26 cellular contexts compared by ENCODE assay signal in genomic region chr1:204920511-204920910, GRCh38. TPM values are rescaled to one million over a fixed set of nuclear protein-coding genes. Genes with fewer than 3 reads are reported as not detected.
"Had no signal": no experiment of that assay in that cellular context is flagged by ENCODE, and none has a peak within 500 bp of the region (broad histone marks: within the 10 kb centered on the region; RNA-seq: fewer than 3 reads in every experiment).

No MANE protein-coding gene starts in this region.

- H3K4me1 ChIP-seq: lower lobe of right lung had no signal

- ATAC-seq: activated CD8-positive, alpha-beta T cell treated with anti-CD3 and anti-CD28 coated beads for 36 hours; body of pancreas; effector memory CD8-positive, alpha-beta T cell; lower lobe of right lung; T-helper 17 cell had no signal

- H3K27ac ChIP-seq: body of pancreas, hepatocyte, lower lobe of right lung, ovary, psoas muscle, suprapubic skin, vagina had no signal

- H3K27me3 Mint-ChIP-seq: activated CD8-positive, alpha-beta T cell treated with anti-CD3 and anti-CD28 coated beads for 36 hours had no signal

- H3K4me3 Mint-ChIP-seq: activated B cell treated with CpG ODN at 0.5 μM for 24 hours; activated CD8-positive, alpha-beta T cell treated with anti-CD3 and anti-CD28 coated beads for 36 hours; activated naive CD8-positive, alpha-beta T cell treated with anti-CD3 and anti-CD28 coated beads, Interleukin-2, amount 10 ng/mL, durations not matched to agents 7 days and 5 days; effector memory CD8-positive, alpha-beta T cell; mesothelial cell of epicardium; nephron; stimulated activated naive CD8-positive, alpha-beta T cell treated with anti-CD3 and anti-CD28 coated beads, Interleukin-15, Interleukin-2, amounts not matched to agents 100 ng/mL and 50 ng/mL, for 24 hours; T-helper 17 cell had no signal

- FAIRE-seq: islet of Langerhans, small intestine had no signal

- H3K4me3 ChIP-seq: body of pancreas, hepatocyte, lower lobe of right lung, ovary, psoas muscle, suprapubic skin, vagina had no signal

- DNase-seq: activated B cell treated with CpG ODN at 0.5 μM for 24 hours; activated CD4-positive, alpha-beta T cell treated with anti-CD3 and anti-CD28 coated beads for 4 hours; activated CD8-positive, alpha-beta T cell treated with anti-CD3 and anti-CD28 coated beads for 36 hours; activated naive CD4-positive, alpha-beta T cell treated with Interleukin-2 at 50 U/mL for 16 hours; activated naive CD8-positive, alpha-beta T cell treated with anti-CD3 and anti-CD28 coated beads, Interleukin-2, amount 10 ng/mL, durations not matched to agents 7 days and 5 days; activated T-cell treated with anti-CD3 and anti-CD28 coated beads, Interleukin-2, amount 50 U/mL, for 1 hour; amygdala; effector memory CD8-positive, alpha-beta T cell; lower lobe of right lung; ovary; psoas muscle; right cardiac atrium; small intestine; stimulated activated CD4-positive, alpha-beta T cell treated with anti-CD3 and anti-CD28 coated beads, Interleukin-15, amount 100 ng/mL, for 24 hours; stimulated activated CD4-positive, alpha-beta T cell treated with anti-CD3 and anti-CD28 coated beads, Interleukin-2, amount 100 ng/mL, for 48 hours; T-helper 17 cell; trophoblast cell had no signal

- H3K4me1 Mint-ChIP-seq: activated B cell treated with CpG ODN at 0.5 μM for 24 hours; activated naive CD8-positive, alpha-beta T cell treated with anti-CD3 and anti-CD28 coated beads, Interleukin-2, amount 10 ng/mL, durations not matched to agents 7 days and 5 days had no signal

- H3K9me3 Mint-ChIP-seq: activated B cell treated with CpG ODN at 0.5 μM for 24 hours; activated CD8-positive, alpha-beta T cell treated with anti-CD3 and anti-CD28 coated beads for 36 hours; activated naive CD8-positive, alpha-beta T cell treated with anti-CD3 and anti-CD28 coated beads, Interleukin-2, amount 10 ng/mL, durations not matched to agents 7 days and 5 days; activated T-helper 2 cell treated with anti-CD3 and anti-CD28 coated beads, Interferon-gamma antibody, Interleukin-2, Interleukin-4, amounts not matched to agents 10 μg/mL and 5 μg/mL and 100 μg/mL, durations not matched to agents 14 hours and 24 hours and 36 hours; effector memory CD8-positive, alpha-beta T cell; stimulated activated naive CD8-positive, alpha-beta T cell treated with anti-CD3 and anti-CD28 coated beads, Interleukin-15, Interleukin-2, amounts not matched to agents 100 ng/mL and 50 ng/mL, for 24 hours had no signal

- H3K36me3 Mint-ChIP-seq: activated naive CD8-positive, alpha-beta T cell treated with anti-CD3 and anti-CD28 coated beads, Interleukin-2, amount 10 ng/mL, durations not matched to agents 7 days and 5 days; mesothelial cell of epicardium had no signal

- H3K4me2 ChIP-seq: hepatocyte had no signal

- H3K9me3 ChIP-seq: body of pancreas, lower lobe of right lung, ovary, psoas muscle, suprapubic skin had no signal

- H2AFZ ChIP-seq: hepatocyte had no signal

- H3K27me3 ChIP-seq: body of pancreas, hepatocyte, ovary, vagina had no signal

- H3K27ac Mint-ChIP-seq: activated B cell treated with CpG ODN at 0.5 μM for 24 hours; activated CD8-positive, alpha-beta T cell treated with anti-CD3 and anti-CD28 coated beads for 36 hours; activated naive CD8-positive, alpha-beta T cell treated with anti-CD3 and anti-CD28 coated beads, Interleukin-2, amount 10 ng/mL, durations not matched to agents 7 days and 5 days; activated T-helper 2 cell treated with anti-CD3 and anti-CD28 coated beads, Interferon-gamma antibody, Interleukin-2, Interleukin-4, amounts not matched to agents 10 μg/mL and 5 μg/mL and 100 μg/mL, durations not matched to agents 14 hours and 24 hours and 36 hours; effector memory CD8-positive, alpha-beta T cell; mesothelial cell of epicardium; nephron; stimulated activated naive CD8-positive, alpha-beta T cell treated with anti-CD3 and anti-CD28 coated beads, Interleukin-15, Interleukin-2, amounts not matched to agents 100 ng/mL and 50 ng/mL, for 24 hours; T-helper 17 cell had no signal

- H3K36me3 ChIP-seq: lower lobe of right lung, ovary, suprapubic skin, vagina had no signal

- H3K79me2 ChIP-seq: hepatocyte had no signal

RNA-seq across cellular contexts. Expression of gene NFASC, which starts 49.8 kb away (rescaled TPM):
- total RNA-seq: activated CD8-positive, alpha-beta T cell treated with anti-CD3 and anti-CD28 coated beads for 36 hours had no signal
